8 cellular contexts compared by ENCODE assay signal in the genomic region with DNA sequence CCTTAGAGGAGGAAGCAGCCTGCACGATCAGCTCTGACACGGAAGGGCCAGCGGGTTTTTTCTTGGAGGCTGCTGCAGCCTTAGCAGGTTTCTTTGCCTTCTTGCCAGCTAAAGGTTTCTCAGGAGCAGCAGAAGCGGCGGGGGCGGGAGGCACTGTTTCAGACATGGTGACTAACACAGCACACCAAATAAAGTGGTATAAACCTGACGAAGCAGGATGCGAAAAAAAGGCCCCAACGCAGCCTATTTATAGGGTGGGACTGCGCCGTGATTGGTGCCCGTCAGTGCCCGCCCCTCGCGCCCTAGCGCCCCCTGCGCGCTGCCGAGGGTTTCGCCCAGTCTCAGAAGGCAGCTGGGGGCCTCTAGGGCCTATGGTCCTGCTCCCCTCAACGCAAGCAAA. TPM values are rescaled to one million over a fixed set of nuclear protein-coding genes. Genes with fewer than 3 reads are reported as not detected.
DNase-seq lines count a peak whose midpoint lies in the region; ATAC-seq and TF ChIP-seq lines count a peak whose summit lies in the region.

No MANE protein-coding gene starts in this region.

- H3K9me3 ChIP-seq in neutrophil = no peaks in the 10 kb centered on the region

- peak; percentile 71 for DNase-seq in activated T-helper 1 cell treated with anti-CD3 and anti-CD28 coated beads, Interleukin-12 subunit alpha, Interleukin-12 subunit beta, Interleukin-2, Interleukin-4 antibody, amounts not matched to agents 30 ng/mL and 10 ng/mL and 1 ng/mL, durations not matched to agents 14 hours and 24 hours and 36 hours (ENCODE audit: low spot score)
- DNase-seq in fibroblast of mammary gland (ENCODE audit: low read depth) (peak; percentile 94), superior temporal gyrus (ENCODE audit: extremely low spot score) (peak; percentile 64), NCI-H748 treated with DMSO at 0.1 percent for 48 hours (lab: John Stamatoyannopoulos, UW) (no peak), SW480 (ENCODE audit: low spot score) (no peak)

- intact Hi-C loops in activated T-helper 1 cell treated with anti-CD3 and anti-CD28 coated beads, Interleukin-12 subunit alpha, Interleukin-12 subunit beta, Interleukin-2, Interleukin-4 antibody, amounts not matched to agents 30 ng/mL and 10 ng/mL and 1 ng/mL, durations not matched to agents 14 hours and 24 hours and 36 hours (cut with micrococcal nuclease) = loop anchor here (1.0 kb wide), 2 partner anchors 25 to 55 kb away; a partner anchor contains a TSS

- H3K27me3 ChIP-seq in neutrophil = peaks cover 18% of the 10 kb centered on the region

- H3K4me1 Mint-ChIP-seq in IgD-negative memory B cell = peaks cover 3 to 9% (median 8%) of the 10 kb centered on the region in 3 donors
- peaks cover 36% of the 10 kb centered on the region for H3K4me1 Mint-ChIP-seq in activated T-helper 1 cell treated with anti-CD3 and anti-CD28 coated beads, Interleukin-12 subunit alpha, Interleukin-12 subunit beta, Interleukin-2, Interleukin-4 antibody, amounts not matched to agents 30 ng/mL and 10 ng/mL and 1 ng/mL, durations not matched to agents 14 hours and 24 hours and 36 hours (ENCODE audit: low read depth)

- peaks cover 26 to 28% of the 10 kb centered on the region in 2 experiments for H3K4me1 ChIP-seq in neutrophil (ENCODE audit: control insufficient read depth in 1 of 2, insufficient read depth in 1 of 2, low read depth in 1 of 2, low read length in 1 of 2)

- H3K36me3 Mint-ChIP-seq in IgD-negative memory B cell = peaks cover 6% of the 10 kb centered on the region
- H3K36me3 Mint-ChIP-seq in activated T-helper 1 cell treated with anti-CD3 and anti-CD28 coated beads, Interleukin-12 subunit alpha, Interleukin-12 subunit beta, Interleukin-2, Interleukin-4 antibody, amounts not matched to agents 30 ng/mL and 10 ng/mL and 1 ng/mL, durations not matched to agents 14 hours and 24 hours and 36 hours (ENCODE audit: low read depth) = peaks cover 2% of the 10 kb centered on the region

- H3K27ac ChIP-seq in neutrophil = no peak overlapping the region

- no peaks in the 10 kb centered on the region for H3K27me3 Mint-ChIP-seq in IgD-negative memory B cell
- peaks cover 2% of the 10 kb centered on the region for H3K27me3 Mint-ChIP-seq in activated T-helper 1 cell treated with anti-CD3 and anti-CD28 coated beads, Interleukin-12 subunit alpha, Interleukin-12 subunit beta, Interleukin-2, Interleukin-4 antibody, amounts not matched to agents 30 ng/mL and 10 ng/mL and 1 ng/mL, durations not matched to agents 14 hours and 24 hours and 36 hours (ENCODE audit: insufficient read depth)

- no peaks in the 10 kb centered on the region for H3K36me3 ChIP-seq in neutrophil

- peaks cover 0 to 7% (median 2%) of the 10 kb centered on the region in 3 donors for H3K9me3 Mint-ChIP-seq in IgD-negative memory B cell
- H3K9me3 Mint-ChIP-seq in activated T-helper 1 cell treated with anti-CD3 and anti-CD28 coated beads, Interleukin-12 subunit alpha, Interleukin-12 subunit beta, Interleukin-2, Interleukin-4 antibody, amounts not matched to agents 30 ng/mL and 10 ng/mL and 1 ng/mL, durations not matched to agents 14 hours and 24 hours and 36 hours = peaks cover 6% of the 10 kb centered on the region

- peak; percentile 60 for TF ChIP-seq CTCF in fibroblast of mammary gland (conservative IDR thresholded peaks at IDR 0.05; ENCODE audit: control insufficient read depth, insufficient read depth, low read depth, low read length)
- TF ChIP-seq CTCF in neutrophil (IDR thresholded peaks at IDR 0.05) = no peak

- peak overlapping the region; percentile 51 for H3K4me3 ChIP-seq in fibroblast of mammary gland (ENCODE audit: control insufficient read depth, low read depth, low read length)
- peak overlapping the region; percentile 3 to 18 for H3K4me3 ChIP-seq in neutrophil (ENCODE audit: low read depth in 1 of 2, low read length in 1 of 2)

- H3K27ac Mint-ChIP-seq in IgD-negative memory B cell = peak overlapping the region; percentile 35 to 52 (median 39)
- peak overlapping the region; percentile 95 for H3K27ac Mint-ChIP-seq in activated T-helper 1 cell treated with anti-CD3 and anti-CD28 coated beads, Interleukin-12 subunit alpha, Interleukin-12 subunit beta, Interleukin-2, Interleukin-4 antibody, amounts not matched to agents 30 ng/mL and 10 ng/mL and 1 ng/mL, durations not matched to agents 14 hours and 24 hours and 36 hours

- H3K4me3 Mint-ChIP-seq in IgD-negative memory B cell = peak overlapping the region; percentile 58 to 89 (median 67)
- H3K4me3 Mint-ChIP-seq in activated T-helper 1 cell treated with anti-CD3 and anti-CD28 coated beads, Interleukin-12 subunit alpha, Interleukin-12 subunit beta, Interleukin-2, Interleukin-4 antibody, amounts not matched to agents 30 ng/mL and 10 ng/mL and 1 ng/mL, durations not matched to agents 14 hours and 24 hours and 36 hours = peak overlapping the region; percentile 82

- ATAC-seq in HG03460 (IDR thresholded peaks at IDR 0.05; ENCODE audit: unreplicated experiment) = no peak

RNA-seq across cellular contexts. Expression of a gene that starts 55.0 kb away (rescaled TPM):
- polyA plus RNA-seq in IgD-negative memory B cell = 23.7 TPM
- 24.5 and 25.3 TPM in 2 replicates for total RNA-seq in activated T-helper 1 cell treated with anti-CD3 and anti-CD28 coated beads, Interleukin-12 subunit alpha, Interleukin-12 subunit beta, Interleukin-2, Interleukin-4 antibody, amounts not matched to agents 30 ng/mL and 10 ng/mL and 1 ng/mL, durations not matched to agents 14 hours and 24 hours and 36 hours

Comparison
In these comparisons a context has a peak if more than half of its experiments do, and no peak if none do; other contexts are left out.
1. DNase-seq: peak in activated T-helper 1 cell treated with anti-CD3 and anti-CD28 coated beads, Interleukin-12 subunit alpha, Interleukin-12 subunit beta, Interleukin-2, Interleukin-4 antibody, amounts not matched to agents 30 ng/mL and 10 ng/mL and 1 ng/mL, durations not matched to agents 14 hours and 24 hours and 36 hours (single experiment), fibroblast of mammary gland (single experiment) and superior temporal gyrus (single experiment); none in NCI-H748 treated with DMSO at 0.1 percent for 48 hours (single experiment) and SW480 (single experiment).